ENCODE assay signal across 15 cellular contexts in the genomic region with DNA sequence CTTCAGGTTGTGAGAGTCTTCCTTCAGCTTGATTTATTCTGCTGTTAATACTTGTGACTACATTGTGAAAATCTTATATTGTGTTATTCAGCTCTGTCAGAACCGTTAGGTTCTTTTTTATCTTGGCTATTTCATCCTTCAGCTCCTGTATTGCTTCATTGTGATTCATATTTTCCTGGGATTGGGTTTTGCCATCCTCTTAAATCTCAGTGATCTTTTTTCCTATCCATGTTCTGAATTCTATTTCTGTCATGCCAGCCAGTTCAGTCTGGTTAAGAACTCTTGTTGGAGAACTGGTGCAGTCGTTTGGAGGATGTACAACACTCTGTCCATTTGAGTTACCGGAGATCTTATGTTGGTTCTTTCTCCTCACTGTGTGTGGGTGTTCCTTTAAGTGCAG. TPM values are rescaled to one million over a fixed set of nuclear protein-coding genes. Genes with fewer than 3 reads are reported as not detected.
"Had no signal": no experiment of that assay in that cellular context is flagged by ENCODE, and none has a peak within 500 bp of the region (broad histone marks: within the 10 kb centered on the region; RNA-seq: fewer than 3 reads in every experiment).

No MANE protein-coding gene starts in this region.

- H3K9me3 ChIP-seq: sigmoid colon had no signal

- H3K27me3 ChIP-seq: sigmoid colon had no signal

- DNase-seq: activated CD4-positive, CD25-positive, alpha-beta regulatory T cell treated with anti-CD3 and anti-CD28 coated beads, Interleukin-2, amount 50 U/mL, for 72 hours; activated CD8-positive, alpha-beta memory T cell treated with anti-CD3 and anti-CD28 coated beads for 24 hours; activated CD8-positive, alpha-beta memory T cell treated with anti-CD3 and anti-CD28 coated beads, Interleukin-2, amount 50 U/mL, for 48 hours; activated gamma-delta T cell; amniotic stem cell; effector memory CD8-positive, alpha-beta T cell; kidney; midbrain; sigmoid colon; stimulated activated naive B cell treated with anti-CD40 and anti-IgM and Interleukin-4, amounts not matched to agents 10 μg/mL and 1 μg/mL and 100 μg/mL, for 72 hours; T1000 had no signal

- H3K4me1 ChIP-seq: sigmoid colon had no signal

- H3K27ac ChIP-seq: hepatocyte, sigmoid colon had no signal

- H3K36me3 ChIP-seq: sigmoid colon had no signal

- H3K4me3 ChIP-seq: hepatocyte, sigmoid colon had no signal

- ATAC-seq: activated naive CD4-positive, alpha-beta T cell treated with anti-CD3 and anti-CD28 coated beads, Interleukin-2, amount 50 U/mL, for 72 hours; effector memory CD8-positive, alpha-beta T cell; left lobe of liver; stimulated activated naive B cell treated with anti-CD40 and anti-IgM and Interleukin-4, amounts not matched to agents 10 μg/mL and 1 μg/mL and 100 μg/mL, for 72 hours had no signal

- H3K79me2 ChIP-seq: hepatocyte had no signal

- H3K4me2 ChIP-seq: hepatocyte had no signal

- H2AFZ ChIP-seq: hepatocyte had no signal

RNA-seq across cellular contexts. Expression of a gene that starts 19.1 kb away (rescaled TPM):
- total RNA-seq: activated naive CD4-positive, alpha-beta T cell treated with anti-CD3 and anti-CD28 coated beads, Interleukin-2, amount 50 U/mL, for 72 hours; left lobe of liver; lung microvascular endothelial cell had no signal
